ENCODE assay signal across 1 cellular context in the genomic region with DNA sequence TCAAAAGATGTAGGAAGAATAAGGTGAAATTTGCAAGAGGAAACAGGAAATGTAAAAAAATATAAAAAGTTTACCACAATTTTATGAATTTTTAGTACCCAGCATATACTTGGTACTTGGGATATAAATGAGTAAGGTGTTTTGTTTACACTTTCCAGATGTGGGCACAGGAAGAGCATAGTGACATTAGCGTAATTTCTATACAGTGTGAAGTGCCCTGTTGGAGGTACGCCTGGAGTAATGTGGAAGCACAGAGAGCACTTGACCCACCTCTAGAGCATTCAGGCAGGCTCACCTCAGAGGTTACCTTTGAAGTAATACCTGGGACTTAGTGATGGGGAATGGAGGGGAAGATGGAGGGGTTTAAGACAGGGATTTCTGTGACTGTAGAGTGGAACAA.
A peak's percentile ranks its signal among the peaks of the same experiment; 100 is the strongest.
TF ChIP-seq lines count a peak whose summit lies in the region.

No MANE protein-coding gene starts in this region.

TF ChIP-seq in WTC11, 78 proteins besides CTCF, POLR2A, EP300 and RAD21 (continued from another document):
- TF ChIP-seq, protein P1, sequence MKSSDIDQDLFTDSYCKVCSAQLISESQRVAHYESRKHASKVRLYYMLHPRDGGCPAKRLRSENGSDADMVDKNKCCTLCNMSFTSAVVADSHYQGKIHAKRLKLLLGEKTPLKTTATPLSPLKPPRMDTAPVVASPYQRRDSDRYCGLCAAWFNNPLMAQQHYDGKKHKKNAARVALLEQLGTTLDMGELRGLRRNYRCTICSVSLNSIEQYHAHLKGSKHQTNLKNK (CRISPR knock-in tag; IDR thresholded peaks at IDR 0.05): no peak
- no peak for TF ChIP-seq GTF2I (CRISPR knock-in tag; conservative IDR thresholded peaks at IDR 0.05)
- TF ChIP-seq, protein P2, sequence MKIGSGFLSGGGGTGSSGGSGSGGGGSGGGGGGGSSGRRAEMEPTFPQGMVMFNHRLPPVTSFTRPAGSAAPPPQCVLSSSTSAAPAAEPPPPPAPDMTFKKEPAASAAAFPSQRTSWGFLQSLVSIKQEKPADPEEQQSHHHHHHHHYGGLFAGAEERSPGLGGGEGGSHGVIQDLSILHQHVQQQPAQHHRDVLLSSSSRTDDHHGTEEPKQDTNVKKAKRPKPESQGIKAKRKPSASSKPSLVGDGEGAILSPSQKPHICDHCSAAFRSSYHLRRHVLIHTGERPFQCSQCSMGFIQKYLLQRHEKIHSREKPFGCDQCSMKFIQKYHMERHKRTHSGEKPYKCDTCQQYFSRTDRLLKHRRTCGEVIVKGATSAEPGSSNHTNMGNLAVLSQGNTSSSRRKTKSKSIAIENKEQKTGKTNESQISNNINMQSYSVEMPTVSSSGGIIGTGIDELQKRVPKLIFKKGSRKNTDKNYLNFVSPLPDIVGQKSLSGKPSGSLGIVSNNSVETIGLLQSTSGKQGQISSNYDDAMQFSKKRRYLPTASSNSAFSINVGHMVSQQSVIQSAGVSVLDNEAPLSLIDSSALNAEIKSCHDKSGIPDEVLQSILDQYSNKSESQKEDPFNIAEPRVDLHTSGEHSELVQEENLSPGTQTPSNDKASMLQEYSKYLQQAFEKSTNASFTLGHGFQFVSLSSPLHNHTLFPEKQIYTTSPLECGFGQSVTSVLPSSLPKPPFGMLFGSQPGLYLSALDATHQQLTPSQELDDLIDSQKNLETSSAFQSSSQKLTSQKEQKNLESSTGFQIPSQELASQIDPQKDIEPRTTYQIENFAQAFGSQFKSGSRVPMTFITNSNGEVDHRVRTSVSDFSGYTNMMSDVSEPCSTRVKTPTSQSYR (CRISPR knock-in tag; IDR thresholded peaks at IDR 0.05): no peak
- TF ChIP-seq, protein P3, sequence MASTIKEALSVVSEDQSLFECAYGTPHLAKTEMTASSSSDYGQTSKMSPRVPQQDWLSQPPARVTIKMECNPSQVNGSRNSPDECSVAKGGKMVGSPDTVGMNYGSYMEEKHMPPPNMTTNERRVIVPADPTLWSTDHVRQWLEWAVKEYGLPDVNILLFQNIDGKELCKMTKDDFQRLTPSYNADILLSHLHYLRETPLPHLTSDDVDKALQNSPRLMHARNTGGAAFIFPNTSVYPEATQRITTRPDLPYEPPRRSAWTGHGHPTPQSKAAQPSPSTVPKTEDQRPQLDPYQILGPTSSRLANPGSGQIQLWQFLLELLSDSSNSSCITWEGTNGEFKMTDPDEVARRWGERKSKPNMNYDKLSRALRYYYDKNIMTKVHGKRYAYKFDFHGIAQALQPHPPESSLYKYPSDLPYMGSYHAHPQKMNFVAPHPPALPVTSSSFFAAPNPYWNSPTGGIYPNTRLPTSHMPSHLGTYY (CRISPR knock-in tag; IDR thresholded peaks at IDR 0.05): 0 out of 2 replicates have a peak, but pooled peaks have one; percentile 20
- TF ChIP-seq, protein P4, sequence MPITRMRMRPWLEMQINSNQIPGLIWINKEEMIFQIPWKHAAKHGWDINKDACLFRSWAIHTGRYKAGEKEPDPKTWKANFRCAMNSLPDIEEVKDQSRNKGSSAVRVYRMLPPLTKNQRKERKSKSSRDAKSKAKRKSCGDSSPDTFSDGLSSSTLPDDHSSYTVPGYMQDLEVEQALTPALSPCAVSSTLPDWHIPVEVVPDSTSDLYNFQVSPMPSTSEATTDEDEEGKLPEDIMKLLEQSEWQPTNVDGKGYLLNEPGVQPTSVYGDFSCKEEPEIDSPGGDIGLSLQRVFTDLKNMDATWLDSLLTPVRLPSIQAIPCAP (CRISPR knock-in tag; IDR thresholded peaks at IDR 0.05): no peak
- TF ChIP-seq, protein P5, sequence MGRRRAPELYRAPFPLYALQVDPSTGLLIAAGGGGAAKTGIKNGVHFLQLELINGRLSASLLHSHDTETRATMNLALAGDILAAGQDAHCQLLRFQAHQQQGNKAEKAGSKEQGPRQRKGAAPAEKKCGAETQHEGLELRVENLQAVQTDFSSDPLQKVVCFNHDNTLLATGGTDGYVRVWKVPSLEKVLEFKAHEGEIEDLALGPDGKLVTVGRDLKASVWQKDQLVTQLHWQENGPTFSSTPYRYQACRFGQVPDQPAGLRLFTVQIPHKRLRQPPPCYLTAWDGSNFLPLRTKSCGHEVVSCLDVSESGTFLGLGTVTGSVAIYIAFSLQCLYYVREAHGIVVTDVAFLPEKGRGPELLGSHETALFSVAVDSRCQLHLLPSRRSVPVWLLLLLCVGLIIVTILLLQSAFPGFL (CRISPR knock-in tag; IDR thresholded peaks at IDR 0.05; ENCODE audit: borderline replicate concordance): no peak
- 0 out of 2 replicates have a peak, but pooled peaks have one; percentile 31 for TF ChIP-seq ZNF416 (CRISPR knock-in tag; IDR thresholded peaks at IDR 0.05)
TF ChIP-seq in WTC11: peak in this region for 4.
